Comparison of ENCODE assay signal across 25 cellular contexts in genomic region chr11:107478922-107479321, GRCh38.
"Had no signal": no experiment of that assay in that cellular context is flagged by ENCODE, and none has a peak within 500 bp of the region (broad histone marks: within the 10 kb centered on the region; RNA-seq: fewer than 3 reads in every experiment).

No MANE protein-coding gene starts in this region.

- H3K9me3 ChIP-seq: ascending aorta, breast epithelium had no signal

- H3K36me3 ChIP-seq: ascending aorta, breast epithelium, WERI-Rb-1 had no signal

- H3K27me3 ChIP-seq: ascending aorta had no signal

- H3K4me1 ChIP-seq: ascending aorta, breast epithelium had no signal

- ATAC-seq: activated CD8-positive, alpha-beta T cell treated with anti-CD3 and anti-CD28 coated beads for 36 hours; activated T-cell treated with anti-CD3 and anti-CD28 coated beads, Interleukin-2, amount 50 U/mL, for 72 hours; activated T-helper 17 cell treated with anti-CD3 and anti-CD28 coated beads, Interleukin-2, amount 50 U/mL, for 72 hours had no signal

- H3K27ac ChIP-seq: ascending aorta, breast epithelium, WERI-Rb-1 had no signal

- DNase-seq: activated CD4-positive, alpha-beta T cell treated with anti-CD3 and anti-CD28 coated beads for 1 hour; activated CD4-positive, alpha-beta T cell treated with anti-CD3 and anti-CD28 coated beads for 48 hours; activated CD4-positive, CD25-positive, alpha-beta regulatory T cell; activated CD8-positive, alpha-beta T cell treated with anti-CD3 and anti-CD28 coated beads for 36 hours; activated effector memory CD4-positive, alpha-beta T cell treated with anti-CD3 and anti-CD28 coated beads, Interleukin-2, amount 50 U/mL, for 16 hours; activated naive CD4-positive, alpha-beta T cell; activated naive CD4-positive, alpha-beta T cell treated with anti-CD3 and anti-CD28 coated beads, Interleukin-2, amount 50 U/mL, for 16 hours; activated naive CD8-positive, alpha-beta T cell treated with anti-CD3 and anti-CD28 coated beads for 36 hours; activated T-cell treated with anti-CD3 and anti-CD28 coated beads, Interleukin-2, amount 50 U/mL, for 1 hour; activated T-cell treated with anti-CD3 and anti-CD28 coated beads, Interleukin-2, amount 50 U/mL, for 72 hours; amniotic stem cell; NCI-H1048; NCI-H1436 treated with DMSO at 0.1 percent for 48 hours; NCI-H1694 treated with DMSO at 0.1 percent for 48 hours; NCI-H2029; NCI-H345; NCI-H524 treated with DMSO at 0.1 percent for 48 hours; NK-92 treated with Interleukin-12 subunit alpha and Interleukin-12 subunit beta, amount 100 ng/mL, for 24 hours; Right ventricle myocardium superior; SW 1271; T1000; WERI-Rb-1 had no signal

- H3K4me3 ChIP-seq: ascending aorta, breast epithelium had no signal
